In the genomic region with DNA sequence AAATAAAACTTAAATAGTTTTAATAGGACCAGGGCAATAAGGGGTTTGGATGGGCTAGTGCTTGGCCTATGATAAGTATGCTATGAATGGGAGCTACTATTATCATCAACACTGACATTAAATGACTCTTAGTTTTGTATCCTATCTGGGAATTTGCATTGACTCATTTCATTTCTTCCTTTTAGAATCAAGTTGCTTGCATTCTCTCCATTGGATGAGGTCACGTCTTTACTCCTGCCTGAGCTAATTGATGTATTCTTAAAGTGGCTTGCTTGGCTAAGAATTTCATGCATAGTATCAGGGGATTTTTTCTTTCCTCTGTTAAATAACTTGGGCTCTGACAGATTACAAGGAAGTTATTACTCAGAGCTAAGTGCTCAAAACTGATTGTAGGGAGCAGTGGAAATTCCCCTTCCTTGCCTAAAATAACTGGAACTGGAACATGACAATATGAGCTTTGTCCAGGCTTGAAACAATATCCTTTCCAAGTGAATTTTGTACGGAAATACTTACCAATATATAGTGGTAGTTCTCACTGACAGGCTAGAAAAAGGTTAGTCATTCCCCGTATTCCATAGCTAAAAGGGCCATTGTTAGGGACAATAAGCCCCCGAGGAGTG, we compare ENCODE assay signal across 8 cellular contexts.
DNase-seq lines count a peak whose midpoint lies in the region; ATAC-seq and TF ChIP-seq lines count a peak whose summit lies in the region.

No MANE protein-coding gene starts in this region.

- no peak for DNase-seq in activated CD4-positive, alpha-beta T cell treated with anti-CD3 and anti-CD28 coated beads, Interleukin-2, amount 10 ng/mL, durations not matched to agents 24 days and 14 days
- no peak for DNase-seq in activated CD4-positive, alpha-beta T cell treated with anti-CD3 and anti-CD28 coated beads for 48 hours
- DNase-seq in ascending aorta (ENCODE audit: low spot score in 2 of 2) (no peak), kidney tubule cell (ENCODE audit: low spot score) (peak; percentile 99), thyroid gland (no peak), DMS153 treated with DMSO at 0.1 percent for 48 hours (lab: John Stamatoyannopoulos, UW; ENCODE audit: unreplicated experiment) (no peak), SIG-M5 treated with dmso at 0.1 percent for 504 hours (lab: John Stamatoyannopoulos, UW; ENCODE audit: unreplicated experiment) (no peak)

- TF ChIP-seq CTCF in ascending aorta (IDR thresholded peaks at IDR 0.05): no peak
- TF ChIP-seq CTCF in thyroid gland (IDR thresholded peaks at IDR 0.05): no peak

- ATAC-seq in GM21528 (IDR thresholded peaks at IDR 0.05; ENCODE audit: low FRiP score, unreplicated experiment): no peak

- H3K27ac Mint-ChIP-seq in activated CD4-positive, alpha-beta T cell treated with anti-CD3 and anti-CD28 coated beads, Interleukin-2, amount 10 ng/mL, durations not matched to agents 24 days and 14 days: peak overlapping the region; percentile 34

- intact Hi-C loops in activated CD4-positive, alpha-beta T cell treated with anti-CD3 and anti-CD28 coated beads, Interleukin-2, amount 10 ng/mL, durations not matched to agents 24 days and 14 days (cut with micrococcal nuclease): no loop called here
- intact Hi-C loops in ascending aorta (cut with DNase I): loop anchor here (2.0 kb wide), 1 partner anchor 16 kb away; no protein-coding TSS in a partner anchor
- intact Hi-C loops in thyroid gland (cut with DNase I): no loop called here

- peaks cover 47% of the 10 kb centered on the region for H3K4me1 Mint-ChIP-seq in activated CD4-positive, alpha-beta T cell treated with anti-CD3 and anti-CD28 coated beads, Interleukin-2, amount 10 ng/mL, durations not matched to agents 24 days and 14 days

- no peak for TF ChIP-seq POLR2A in thyroid gland (IDR thresholded peaks at IDR 0.05)

- H3K4me3 Mint-ChIP-seq in activated CD4-positive, alpha-beta T cell treated with anti-CD3 and anti-CD28 coated beads, Interleukin-2, amount 10 ng/mL, durations not matched to agents 24 days and 14 days: no peak overlapping the region

- no peaks in the 10 kb centered on the region for H3K36me3 Mint-ChIP-seq in activated CD4-positive, alpha-beta T cell treated with anti-CD3 and anti-CD28 coated beads, Interleukin-2, amount 10 ng/mL, durations not matched to agents 24 days and 14 days (ENCODE audit: low read depth)

- H3K4me3 ChIP-seq in ascending aorta (peak overlapping the region in 1 of 2 donors; percentile 32), thyroid gland (replicated peaks in 1 of 3) (no peak overlapping the region)

- WGBS in thyroid gland, 2 donors: 63 to 69% methylated on average over 4 of the region's 4 CpGs

- H3K27me3 Mint-ChIP-seq in activated CD4-positive, alpha-beta T cell treated with anti-CD3 and anti-CD28 coated beads, Interleukin-2, amount 10 ng/mL, durations not matched to agents 24 days and 14 days: no peaks in the 10 kb centered on the region

- no peaks in the 10 kb centered on the region for H3K27me3 ChIP-seq in ascending aorta
- H3K27me3 ChIP-seq in thyroid gland: no peaks in the 10 kb centered on the region

- H3K27ac ChIP-seq in ascending aorta (peak overlapping the region; percentile 70 to 71), thyroid gland (peak overlapping the region; percentile 2 to 88 (median 53))

- H3K9me3 Mint-ChIP-seq in activated CD4-positive, alpha-beta T cell treated with anti-CD3 and anti-CD28 coated beads, Interleukin-2, amount 10 ng/mL, durations not matched to agents 24 days and 14 days: peaks cover 3% of the 10 kb centered on the region

- H3K4me1 ChIP-seq in ascending aorta (peaks cover 0 to 22% of the 10 kb centered on the region in 2 donors), thyroid gland (peaks cover 15 to 31% of the 10 kb centered on the region in 2 donors)

- no peaks in the 10 kb centered on the region for H3K36me3 ChIP-seq in ascending aorta
- H3K36me3 ChIP-seq in thyroid gland: no peaks in the 10 kb centered on the region

- H3K9me3 ChIP-seq in ascending aorta: no peaks in the 10 kb centered on the region
- H3K9me3 ChIP-seq in thyroid gland: no peaks in the 10 kb centered on the region
